In genomic region chr7:134515569-134516468, GRCh38 we compare ENCODE assay signal across 3 cellular contexts.
TF ChIP-seq lines count a peak whose summit lies in the region.

No MANE protein-coding gene starts in this region.

TF ChIP-seq in A549, 52 proteins besides CTCF, POLR2A, EP300 and RAD21 (continues in another document):
- TF ChIP-seq ESRRA (IDR thresholded peaks at IDR 0.05; ENCODE audit: borderline replicate concordance, low read length), result no peak
- no peak for TF ChIP-seq NR3C1 (IDR thresholded peaks at IDR 0.05)
- peak in 1 of 2 experiments; percentile 35; a peak in 1 of 4 replicates for TF ChIP-seq CEBPB (IDR thresholded peaks at IDR 0.05)
- TF ChIP-seq NFE2L2 (conservative IDR thresholded peaks at IDR 0.05; ENCODE audit: low read length), result peak; percentile 92
- no peak for TF ChIP-seq ZC3H11A (IDR thresholded peaks at IDR 0.05)
- peak; percentile 93 for TF ChIP-seq MAFK (IDR thresholded peaks at IDR 0.05; ENCODE audit: partially characterized antibody)
- no peak for TF ChIP-seq SREBF2 (IDR thresholded peaks at IDR 0.05)
- TF ChIP-seq MAX (IDR thresholded peaks at IDR 0.05), result peak; percentile 77
- TF ChIP-seq CHD2 (IDR thresholded peaks at IDR 0.05; ENCODE audit: low read length, partially characterized antibody), result no peak
- TF ChIP-seq JUN (IDR thresholded peaks at IDR 0.05), result peak in 1 of 2 experiments; percentile 77; a peak in 2 of 5 replicates
- TF ChIP-seq, protein P1, sequence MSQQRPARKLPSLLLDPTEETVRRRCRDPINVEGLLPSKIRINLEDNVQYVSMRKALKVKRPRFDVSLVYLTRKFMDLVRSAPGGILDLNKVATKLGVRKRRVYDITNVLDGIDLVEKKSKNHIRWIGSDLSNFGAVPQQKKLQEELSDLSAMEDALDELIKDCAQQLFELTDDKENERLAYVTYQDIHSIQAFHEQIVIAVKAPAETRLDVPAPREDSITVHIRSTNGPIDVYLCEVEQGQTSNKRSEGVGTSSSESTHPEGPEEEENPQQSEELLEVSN (IDR thresholded peaks at IDR 0.05; ENCODE audit: borderline replicate concordance, low read depth), result 0 out of 2 replicates have a peak, but pooled peaks have one; percentile 14
- no peak for TF ChIP-seq RNF2 (IDR thresholded peaks at IDR 0.05; ENCODE audit: borderline replicate concordance, low read depth)
- TF ChIP-seq EHF (CRISPR knock-in tag; IDR thresholded peaks at IDR 0.05), result no peak
- TF ChIP-seq ATOH8 (CRISPR knock-in tag; IDR thresholded peaks at IDR 0.05; ENCODE audit: low read depth), result 0 out of 2 replicates have a peak, but pooled peaks have one; percentile 6
- no peak for TF ChIP-seq HMGXB4 (CRISPR knock-in tag; IDR thresholded peaks at IDR 0.05; ENCODE audit: borderline replicate concordance)
- TF ChIP-seq MYC (IDR thresholded peaks at IDR 0.05; ENCODE audit: borderline replicate concordance, low read length), result no peak
- no peak for TF ChIP-seq HES2 (IDR thresholded peaks at IDR 0.05)
- TF ChIP-seq ELK1 (IDR thresholded peaks at IDR 0.05; ENCODE audit: low read depth, low read length), result no peak

TF ChIP-seq in HEK293, 187 proteins besides CTCF, POLR2A, EP300 and RAD21 (continues in another document):
- TF ChIP-seq ZNF600 (tag by site-specific recombination; IDR thresholded peaks at IDR 0.05) (peak; percentile 46; the same call in 1 of the 2 replicates), FEZF1 (tag by site-specific recombination; IDR thresholded peaks at IDR 0.05) (no peak), ZNF580 (tag by site-specific recombination; IDR thresholded peaks at IDR 0.05) (no peak), KLF9 (tag by site-specific recombination; IDR thresholded peaks at IDR 0.05; ENCODE audit: low read depth) (no peak), ZFP37 (tag by site-specific recombination; IDR thresholded peaks at IDR 0.05) (peak; percentile 28; the same call in 1 of the 2 replicates), ZNF473 (tag by site-specific recombination; IDR thresholded peaks at IDR 0.05) (no peak), ZNF555 (tag by site-specific recombination; conservative IDR thresholded peaks at IDR 0.05) (no peak), ZNF140 (tag by site-specific recombination; IDR thresholded peaks at IDR 0.05) (no peak), KLF16 (tag by site-specific recombination; IDR thresholded peaks at IDR 0.05) (no peak), ZBTB11 (tag by site-specific recombination; conservative IDR thresholded peaks at IDR 0.05; ENCODE audit: low read depth) (no peak), ZBTB48 (tag by site-specific recombination; IDR thresholded peaks at IDR 0.05) (no peak), ZNF514 (tag by site-specific recombination; IDR thresholded peaks at IDR 0.05) (no peak), ZNF792 (tag by site-specific recombination; IDR thresholded peaks at IDR 0.05) (no peak), SETDB1 (IDR thresholded peaks at IDR 0.05; ENCODE audit: insufficient read length, low read length) (no peak), ZNF223 (tag by site-specific recombination; IDR thresholded peaks at IDR 0.05) (no peak)
- TF ChIP-seq, protein P2, sequence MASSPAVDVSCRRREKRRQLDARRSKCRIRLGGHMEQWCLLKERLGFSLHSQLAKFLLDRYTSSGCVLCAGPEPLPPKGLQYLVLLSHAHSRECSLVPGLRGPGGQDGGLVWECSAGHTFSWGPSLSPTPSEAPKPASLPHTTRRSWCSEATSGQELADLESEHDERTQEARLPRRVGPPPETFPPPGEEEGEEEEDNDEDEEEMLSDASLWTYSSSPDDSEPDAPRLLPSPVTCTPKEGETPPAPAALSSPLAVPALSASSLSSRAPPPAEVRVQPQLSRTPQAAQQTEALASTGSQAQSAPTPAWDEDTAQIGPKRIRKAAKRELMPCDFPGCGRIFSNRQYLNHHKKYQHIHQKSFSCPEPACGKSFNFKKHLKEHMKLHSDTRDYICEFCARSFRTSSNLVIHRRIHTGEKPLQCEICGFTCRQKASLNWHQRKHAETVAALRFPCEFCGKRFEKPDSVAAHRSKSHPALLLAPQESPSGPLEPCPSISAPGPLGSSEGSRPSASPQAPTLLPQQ (tag by site-specific recombination; IDR thresholded peaks at IDR 0.05), result 0 out of 2 replicates have a peak, but pooled peaks have one; percentile 35

TF ChIP-seq in HepG2, 621 proteins besides CTCF, POLR2A, EP300 and RAD21:
- TF ChIP-seq ZFP41 (CRISPR knock-in tag; IDR thresholded peaks at IDR 0.05; ENCODE audit: borderline replicate concordance) (no peak), ZNF839 (CRISPR knock-in tag; IDR thresholded peaks at IDR 0.05; ENCODE audit: borderline replicate concordance) (no peak)
